ENCODE assay signal across 1 cellular context in the genomic region with DNA sequence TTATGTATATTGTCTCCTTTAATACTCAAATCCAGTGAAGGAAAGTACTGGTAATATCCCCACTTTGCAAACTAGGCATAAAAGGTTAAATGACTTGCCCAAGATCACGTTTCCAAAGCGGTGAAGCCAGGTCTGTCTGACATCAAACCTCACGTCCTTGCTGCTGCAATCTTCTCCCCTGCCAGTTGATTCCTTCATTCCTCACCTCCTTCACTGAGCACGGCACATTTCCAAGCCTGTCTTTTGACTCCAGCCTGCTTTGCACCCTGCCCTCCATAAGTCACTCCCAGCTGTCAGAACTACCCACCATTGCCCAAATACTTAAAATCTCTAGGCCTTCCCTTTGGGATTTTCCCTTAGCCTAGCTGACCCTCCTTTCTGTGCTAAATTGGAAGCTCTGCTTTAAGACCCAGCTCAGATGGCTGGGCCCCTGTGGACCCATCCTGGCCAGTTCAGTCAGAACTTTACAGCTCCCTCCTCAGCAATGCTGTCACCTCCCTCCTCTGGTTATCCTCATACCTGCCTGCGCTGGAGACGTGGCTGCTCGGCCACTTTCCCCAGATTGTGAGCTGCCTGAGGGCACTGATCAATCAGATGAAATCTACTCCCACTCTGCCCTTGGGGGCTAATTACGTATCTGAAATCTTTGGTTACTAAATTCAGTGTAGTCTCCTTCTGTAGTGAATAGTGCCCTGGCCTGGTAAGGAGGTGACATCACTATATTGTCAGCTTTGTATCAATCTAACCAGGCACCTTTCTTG.
TF ChIP-seq lines count a peak whose summit lies in the region.

No MANE protein-coding gene starts in this region.

TF ChIP-seq in H1, 55 proteins besides CTCF, POLR2A, EP300 and RAD21:
- TF ChIP-seq NANOG (IDR thresholded peaks at IDR 0.05; ENCODE audit: insufficient read depth, low read depth, low read length, poor library complexity, severe bottlenecking): no peak
